2 cellular contexts compared by ENCODE assay signal in genomic region chr2:100744184-100744583, GRCh38.
TF ChIP-seq lines count a peak whose summit lies in the region.

No MANE protein-coding gene starts in this region.

TF ChIP-seq in A549, 52 proteins besides CTCF, POLR2A, EP300 and RAD21 (continued from another document):
- TF ChIP-seq HES2 (IDR thresholded peaks at IDR 0.05) (no peak), BCL3 (IDR thresholded peaks at IDR 0.05) (no peak), ELK1 (IDR thresholded peaks at IDR 0.05; ENCODE audit: low read depth, low read length) (no peak), REST (IDR thresholded peaks at IDR 0.05) (no peak), PBX3 (IDR thresholded peaks at IDR 0.05) (no peak), TP53 (CRISPR knock-in tag; IDR thresholded peaks at IDR 0.05) (no peak), FOSL2 (IDR thresholded peaks at IDR 0.05) (no peak), FOSL2 (CRISPR knock-in tag; IDR thresholded peaks at IDR 0.05) (no peak), RNF2 (IDR thresholded peaks at IDR 0.05; ENCODE audit: borderline replicate concordance, low read depth) (no peak)

TF ChIP-seq in IMR-90, 13 proteins besides CTCF, POLR2A, EP300 and RAD21 (continued from another document):
- TF ChIP-seq ELK1 (IDR thresholded peaks at IDR 0.05; ENCODE audit: borderline replicate concordance, low read depth, low read length) (no peak), RCOR1 (IDR thresholded peaks at IDR 0.05; ENCODE audit: insufficient replicate concordance, low read length) (no peak), BHLHE40 (IDR thresholded peaks at IDR 0.05; ENCODE audit: low read depth, low read length) (no peak), CEBPB (IDR thresholded peaks at IDR 0.05; ENCODE audit: low read depth, low read length) (no peak)
